ENCODE assay signal across 31 cellular contexts in the genomic region with DNA sequence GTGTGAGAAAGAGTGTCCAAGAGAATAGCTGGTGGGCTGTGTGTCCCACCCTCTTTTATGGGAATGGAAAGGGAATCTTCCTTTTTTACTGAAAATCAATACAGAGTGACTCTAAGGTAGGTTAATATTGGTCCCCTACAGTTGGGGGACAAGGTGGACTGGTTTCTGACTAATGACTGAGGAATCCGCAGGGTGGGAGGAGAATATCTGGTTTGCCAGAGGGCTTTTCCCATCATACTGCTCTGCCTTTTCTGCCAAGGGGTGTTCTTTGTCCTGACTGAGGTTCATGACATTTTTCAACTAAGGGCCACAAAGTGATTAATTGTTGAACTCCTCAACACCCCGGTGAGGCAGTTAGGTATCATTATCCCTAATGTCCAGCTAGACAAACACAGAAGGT.
A peak's percentile ranks its signal among the peaks of the same experiment; 100 is the strongest.
DNase-seq lines count a peak whose midpoint lies in the region; ATAC-seq and TF ChIP-seq lines count a peak whose summit lies in the region.
"Had no signal": no experiment of that assay in that cellular context is flagged by ENCODE, and none has a peak within 500 bp of the region (broad histone marks: within the 10 kb centered on the region; RNA-seq: fewer than 3 reads in every experiment).

No MANE protein-coding gene starts in this region.

- H3K27ac ChIP-seq in PC-9 (peak overlapping the region; percentile 93), trophoblast cell (ENCODE audit: low read depth, low read length) (peak overlapping the region; percentile 82), spleen (no peak overlapping the region)
- H3K27ac ChIP-seq: GM23248, neutrophil, prostate gland, sigmoid colon, SK-N-MC, upper lobe of left lung had no signal

- no peak overlapping the region for H2AFZ ChIP-seq in PC-9
- no peak overlapping the region for H2AFZ ChIP-seq in trophoblast cell (ENCODE audit: insufficient read depth, low read length, poor library complexity)
- H2AFZ ChIP-seq: GM23248 had no signal

- no CpG with 5 or more reads among the region's 2 CpGs for WGBS in trophoblast cell (ENCODE audit: extremely low coverage, insufficient coverage, insufficient read length)
- WGBS in spleen, 5 donors: 58 to 83% (median 73%) methylated on average over 2 of the region's 2 CpGs

- peak overlapping the region; percentile 66 for H4K91ac ChIP-seq in trophoblast cell (ENCODE audit: low read depth, low read length)

- H2BK120ac ChIP-seq in trophoblast cell (ENCODE audit: insufficient read depth, low read length, poor library complexity): peak overlapping the region; percentile 78

- H3K79me2 ChIP-seq in PC-9 (ENCODE audit: low read depth) (no peaks in the 10 kb centered on the region), trophoblast cell (ENCODE audit: control insufficient read depth, insufficient read depth, low read length, poor library complexity) (no peaks in the 10 kb centered on the region)

- no peaks in the 10 kb centered on the region for H3K27me3 ChIP-seq in PC-9 (ENCODE audit: insufficient read depth, low read depth)
- no peaks in the 10 kb centered on the region for H3K27me3 ChIP-seq in trophoblast cell (ENCODE audit: insufficient read depth, low read length)
- H3K27me3 ChIP-seq in spleen (replicated peaks in 1 of 7): peaks cover 0 to 8% (median 0%) of the 10 kb centered on the region in 7 donors
- H3K27me3 ChIP-seq: BE2C, neutrophil, sigmoid colon, upper lobe of left lung had no signal

- POLR2A ChIA-PET in PC-9 (lab: Charles Lee; ENCODE audit: unreplicated experiment): no interaction called here

- TF ChIP-seq POLR2A in spleen (IDR thresholded peaks at IDR 0.05): no peak

- peak overlapping the region; percentile 27 for H3K4ac ChIP-seq in trophoblast cell (ENCODE audit: low read depth, low read length)

- no peaks in the 10 kb centered on the region for H4K20me1 ChIP-seq in PC-9 (ENCODE audit: insufficient read depth)

- no peak overlapping the region for H3K23ac ChIP-seq in trophoblast cell (ENCODE audit: low read length)

- H3K36me3 ChIP-seq in PC-9 (ENCODE audit: low read depth): no peaks in the 10 kb centered on the region
- H3K36me3 ChIP-seq in trophoblast cell (ENCODE audit: control insufficient read depth in 1 of 2, insufficient read depth in 2 of 2, low read length in 2 of 2): no peaks in the 10 kb centered on the region
- H3K36me3 ChIP-seq in spleen: no peaks in the 10 kb centered on the region
- H3K36me3 ChIP-seq: BE2C, neutrophil, prostate gland, sigmoid colon, upper lobe of left lung had no signal

- H3K9me2 ChIP-seq in PC-9 (ENCODE audit: insufficient read depth): no peaks in the 10 kb centered on the region

- H3K4me1 ChIP-seq in PC-9 (replicated peaks; ENCODE audit: insufficient read depth) (peaks cover 36% of the 10 kb centered on the region), trophoblast cell (ENCODE audit: control insufficient read depth in 1 of 2, insufficient read depth in 2 of 2, low read length in 2 of 2) (peaks cover 5 to 7% of the 10 kb centered on the region in 2 experiments), spleen (no peaks in the 10 kb centered on the region)
- H3K4me1 ChIP-seq: BE2C, prostate gland, sigmoid colon, upper lobe of left lung had no signal

- H3K79me1 ChIP-seq in trophoblast cell (ENCODE audit: low read length): peaks cover 5% of the 10 kb centered on the region

- intact Hi-C loops in PC-9 (cut with micrococcal nuclease; ENCODE audit: unreplicated experiment) (no loop called here), spleen (cut with DNase I; ENCODE audit: low total_unique reads) (no loop called here)

- H2BK5ac ChIP-seq in trophoblast cell (ENCODE audit: low read depth, low read length, poor library complexity): peak overlapping the region; percentile 81

- H2BK12ac ChIP-seq in trophoblast cell (ENCODE audit: low read length): peak overlapping the region; percentile 97

- BruUV-seq in PC-9 (replicated peaks; lab: Mats Ljungman, UMichigan): no TSS peak

- H3K18ac ChIP-seq in trophoblast cell (ENCODE audit: low read length): peak overlapping the region; percentile 75

- H3K4me3 ChIP-seq in PC-9: no peak overlapping the region
- no peak overlapping the region for H3K4me3 ChIP-seq in trophoblast cell (ENCODE audit: low read depth, low read length)
- H3K4me3 ChIP-seq in spleen: no peak overlapping the region
- H3K4me3 ChIP-seq: GM23248, prostate gland, sigmoid colon, SK-N-MC, upper lobe of left lung had no signal

- ATAC-seq in GM19452 (IDR thresholded peaks at IDR 0.05; ENCODE audit: unreplicated experiment): no peak
- ATAC-seq: activated naive CD8-positive, alpha-beta T cell treated with anti-CD3 and anti-CD28 coated beads, Interleukin-2, amount 50 U/mL, for 24 hours; CD8-positive, alpha-beta T cell; effector memory CD8-positive, alpha-beta T cell; left colon had no signal

- H3K4me2 ChIP-seq in PC-9 (peak overlapping the region; percentile 65), trophoblast cell (ENCODE audit: low read length) (peak overlapping the region; percentile 32)

- no peak for TF ChIP-seq CTCF in PC-9 (conservative IDR thresholded peaks at IDR 0.05)
- no peak for TF ChIP-seq CTCF in spleen (IDR thresholded peaks at IDR 0.05 in 8 of 11, conservative IDR thresholded peaks at IDR 0.05 in 3 of 11)

- no peak overlapping the region for H3K9ac ChIP-seq in trophoblast cell (ENCODE audit: low read length)
- H3K9ac ChIP-seq: GM23248 had no signal

- DNase-seq in HT-29 (ENCODE audit: low spot score): peak; percentile 68
- peak; percentile 51 to 88 for DNase-seq in PC-9
- peak; percentile 25 for DNase-seq in iPS DF 4.7 (ENCODE audit: extremely low read depth, low spot score)
- peak in 1 of 2 donors; percentile 60 for DNase-seq in trophoblast cell
- DNase-seq in HuH-7 (ENCODE audit: low spot score): no peak
- DNase-seq in spleen: no peak
- DNase-seq in RKO (ENCODE audit: low spot score): no peak
- DNase-seq: activated B cell treated with CpG ODN at 0.5 μM for 24 hours; activated naive CD4-positive, alpha-beta T cell; activated naive CD8-positive, alpha-beta T cell treated with anti-CD3 and anti-CD28 coated beads, Interleukin-2, amount 50 U/mL, for 24 hours; activated T-cell treated with anti-CD3 and anti-CD28 coated beads, Interleukin-2, amount 50 U/mL, for 48 hours; BE2C; CD8-positive, alpha-beta T cell; central memory CD4-positive, alpha-beta T cell; cortex of kidney; effector memory CD8-positive, alpha-beta T cell; GM23248; head of caudate nucleus; left colon; mesenchymal stem cell; NCI-H2081 treated with DMSO at 0.1 percent for 48 hours; NCI-H2227 treated with DMSO at 0.1 percent for 48 hours; NCI-H748 treated with DMSO at 0.1 percent for 48 hours; sigmoid colon; stimulated activated CD4-positive, alpha-beta T cell treated with anti-CD3 and anti-CD28 coated beads, Interleukin-4, amount 100 ng/mL, for 4 hours; substantia nigra; upper lobe of left lung had no signal

- H3K9me3 ChIP-seq in PC-9 (ENCODE audit: insufficient read depth, low read depth) (no peaks in the 10 kb centered on the region), trophoblast cell (ENCODE audit: insufficient read depth, low read depth, low read length) (no peaks in the 10 kb centered on the region), spleen (no peaks in the 10 kb centered on the region)
- H3K9me3 ChIP-seq: BE2C, neutrophil, prostate gland, sigmoid colon, upper lobe of left lung had no signal

- H2AK5ac ChIP-seq in trophoblast cell (ENCODE audit: low read length): no peak overlapping the region

- H4K12ac ChIP-seq in trophoblast cell (ENCODE audit: low read depth, low read length): peak overlapping the region; percentile 64

- peaks cover 10% of the 10 kb centered on the region; the same call in 1 of the 2 replicates for H3F3A ChIP-seq in PC-9 (ENCODE audit: insufficient read depth, low read depth)

- peak overlapping the region; percentile 73 for H3K14ac ChIP-seq in trophoblast cell (ENCODE audit: low read length)

- CTCF ChIA-PET in PC-9 (lab: Charles Lee): no interaction called here

- H4K8ac ChIP-seq in trophoblast cell (ENCODE audit: low read depth, low read length): peak overlapping the region; percentile 82

Comparison
In these comparisons a context has a peak if more than half of its experiments do, and no peak if none do; other contexts are left out.
1. DNase-seq: peak in HT-29 (single experiment), PC-9 (2 of 2) and iPS DF 4.7 (single experiment); none in HuH-7 (single experiment), spleen (single experiment) and RKO (single experiment).
2. H3K27ac ChIP-seq: peak in PC-9 (single experiment) and trophoblast cell (single experiment); none in spleen (0 of 8).